In genomic region chr16:13909872-13910303, GRCh38 we compare ENCODE assay signal across 8 cellular contexts. TPM values are rescaled to one million over a fixed set of nuclear protein-coding genes. Genes with fewer than 3 reads are reported as not detected.
DNase-seq lines count a peak whose midpoint lies in the region; ATAC-seq, FAIRE-seq and TF ChIP-seq lines count a peak whose summit lies in the region.

No MANE protein-coding gene starts in this region.

- H4K20me1 ChIP-seq in GM23338 (replicated peaks; ENCODE audit: insufficient read depth) = no peaks in the 10 kb centered on the region

- H3K36me3 Mint-ChIP-seq in GM23338 (ENCODE audit: low read depth) = peaks cover 24% of the 10 kb centered on the region

- no peaks in the 10 kb centered on the region for H3K36me3 ChIP-seq in stomach
- H3K36me3 ChIP-seq in GM23338 (ENCODE audit: insufficient read depth) = no peaks in the 10 kb centered on the region; the same call in 1 of the 2 replicates

- DNase-seq in HCEC 1CT = peak; percentile 68
- DNase-seq in astrocyte of the spinal cord (ENCODE audit: low read depth, low spot score) = peak; percentile 77
- peak; percentile 60 for DNase-seq in hepatic stellate cell (ENCODE audit: low spot score)
- DNase-seq in stomach = peak; percentile 87
- no peak for DNase-seq in GM23338 (ENCODE audit: low spot score)
- DNase-seq in GM12891 (ENCODE audit: insufficient read length, low spot score) = no peak

- in situ Hi-C loops in astrocyte of the spinal cord (cut with HindIII; ENCODE audit: low sequenced_read_pairs) = no loop called here

- peaks cover 36% of the 10 kb centered on the region for H3K9me3 Mint-ChIP-seq in GM23338

- H3K79me2 ChIP-seq in GM23338 (replicated peaks; ENCODE audit: insufficient read depth) = no peaks in the 10 kb centered on the region

- no peak overlapping the region for H3K4me3 Mint-ChIP-seq in GM23338

- 0 out of 2 replicates have a peak, but pooled peaks cover 7% of the 10 kb centered on the region for H3K9me2 ChIP-seq in GM23338 (ENCODE audit: insufficient read depth)

- peaks cover 0 to 4% (median 0%) of the 10 kb centered on the region in 4 donors for H3K9me3 ChIP-seq in stomach

- H2AFZ ChIP-seq in GM23338 = no peak overlapping the region; the same call in 1 of the 2 replicates

- H3F3A ChIP-seq in GM23338 (replicated peaks; ENCODE audit: low read depth) = no peaks in the 10 kb centered on the region

- TF ChIP-seq CTCF in astrocyte of the spinal cord (IDR thresholded peaks at IDR 0.05; ENCODE audit: low read depth, low read length) (no peak), stomach (IDR thresholded peaks at IDR 0.05) (peak in 1 of 7 experiments; percentile 15), GM23338 (conservative IDR thresholded peaks at IDR 0.05; ENCODE audit: low read depth in 2 of 2) (no peak)

- H3K27ac Mint-ChIP-seq in GM23338 = no peak overlapping the region

- H3K4me2 ChIP-seq in GM23338 = no peak overlapping the region

- TF ChIP-seq EP300 in stomach (IDR thresholded peaks at IDR 0.05) = no peak

- WGBS in stomach, 5 donors = 6 to 21% (median 9%) methylated on average over 3 of the region's 3 CpGs

- H3K4me3 ChIP-seq in astrocyte of the spinal cord (ENCODE audit: low read depth, low read length) = no peak overlapping the region
- H3K4me3 ChIP-seq in stomach = no peak overlapping the region
- H3K4me3 ChIP-seq in GM23338 = no peak overlapping the region

- peaks cover 4 to 40% (median 22%) of the 10 kb centered on the region in 4 donors for H3K4me1 ChIP-seq in stomach
- no peaks in the 10 kb centered on the region for H3K4me1 ChIP-seq in GM23338 (ENCODE audit: insufficient read depth)

- H3K4me1 Mint-ChIP-seq in GM23338 = peaks cover 8% of the 10 kb centered on the region

- H3K27me3 ChIP-seq in stomach = peaks cover 0 to 10% (median 0%) of the 10 kb centered on the region in 3 donors
- H3K27me3 ChIP-seq in GM23338 (ENCODE audit: insufficient read depth) = no peaks in the 10 kb centered on the region

- H3K27me3 Mint-ChIP-seq in GM23338 (ENCODE audit: insufficient read depth, low read depth, poor library complexity) = peaks cover 3% of the 10 kb centered on the region

- ATAC-seq in HG03175 (IDR thresholded peaks at IDR 0.05; ENCODE audit: unreplicated experiment) (no peak), HG03097 (IDR thresholded peaks at IDR 0.05; ENCODE audit: low FRiP score, unreplicated experiment) (no peak), GM23338 (no peak)

- H3K27ac ChIP-seq in stomach (peak overlapping the region; percentile 73 to 88 (median 79)), GM23338 (ENCODE audit: low read depth) (no peak overlapping the region)

- FAIRE-seq in GM12891 (lab: Jason Lieb, UNC) = no peak

- TF ChIP-seq POLR2A in stomach (IDR thresholded peaks at IDR 0.05) (no peak), GM12891 (IDR thresholded peaks at IDR 0.05; ENCODE audit: low read depth, low read length) (no peak)

- intact Hi-C loops in stomach (cut with DNase I; ENCODE audit: low total_unique reads) = no loop called here

TF ChIP-seq in GM23338, 12 proteins besides CTCF, POLR2A, EP300 and RAD21 (continues in another document):
- TF ChIP-seq ZNF114 (CRISPR knock-in tag; IDR thresholded peaks at IDR 0.05) = no peak
- TF ChIP-seq JUNB (IDR thresholded peaks at IDR 0.05; ENCODE audit: unreplicated experiment) = no peak
- no peak for TF ChIP-seq STAT1 (IDR thresholded peaks at IDR 0.05; ENCODE audit: unreplicated experiment)
- TF ChIP-seq ZNF331 (CRISPR knock-in tag; IDR thresholded peaks at IDR 0.05; ENCODE audit: low read depth) = no peak
- TF ChIP-seq, protein P1, sequence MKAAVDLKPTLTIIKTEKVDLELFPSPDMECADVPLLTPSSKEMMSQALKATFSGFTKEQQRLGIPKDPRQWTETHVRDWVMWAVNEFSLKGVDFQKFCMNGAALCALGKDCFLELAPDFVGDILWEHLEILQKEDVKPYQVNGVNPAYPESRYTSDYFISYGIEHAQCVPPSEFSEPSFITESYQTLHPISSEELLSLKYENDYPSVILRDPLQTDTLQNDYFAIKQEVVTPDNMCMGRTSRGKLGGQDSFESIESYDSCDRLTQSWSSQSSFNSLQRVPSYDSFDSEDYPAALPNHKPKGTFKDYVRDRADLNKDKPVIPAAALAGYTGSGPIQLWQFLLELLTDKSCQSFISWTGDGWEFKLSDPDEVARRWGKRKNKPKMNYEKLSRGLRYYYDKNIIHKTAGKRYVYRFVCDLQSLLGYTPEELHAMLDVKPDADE (IDR thresholded peaks at IDR 0.05) = no peak

TF ChIP-seq in GM12891, 5 proteins besides CTCF, POLR2A, EP300 and RAD21:
- no peak for TF ChIP-seq POU2F2 (IDR thresholded peaks at IDR 0.05; ENCODE audit: low read depth, low read length)
- TF ChIP-seq PAX5 (IDR thresholded peaks at IDR 0.05; ENCODE audit: insufficient read depth, low read length, severe bottlenecking) = no peak
- TF ChIP-seq SPI1 (IDR thresholded peaks at IDR 0.05; ENCODE audit: low read depth, low read length) = no peak
- no peak for TF ChIP-seq POLR2AphosphoS5 (IDR thresholded peaks at IDR 0.05; ENCODE audit: low read depth, low read length)
- no peak for TF ChIP-seq TAF1 (IDR thresholded peaks at IDR 0.05; ENCODE audit: low read depth, low read length)

RNA-seq across cellular contexts. Expression of gene ERCC4, which starts 10.1 kb away (rescaled TPM):
- total RNA-seq in stomach = 10 to 100 TPM in 4 of 5 donors, 1 to 10 TPM in 1; 1.4 to 45.8 (median 23.2) TPM
- polyA plus RNA-seq in stomach (1 to 10 TPM; 1.2 to 1.8 (median 1.2) TPM), GM23338 (2016; fragmentation: Nextera tagmentation; extraction: Ambion mirVana) (21.6 and 24.0 TPM in 2 replicates)
- total RNA-seq in GM23338 (2014; rRNA removed; shearing (Covaris generic)) = 5.4 and 8.2 TPM in 2 replicates
- 2.5 TPM for polyA plus RNA-seq in GM12891 (2012; ENCODE audit: low read depth, missing spikeins)

Comparison
In these comparisons a context has a peak if more than half of its experiments do, and no peak if none do; other contexts are left out.
1. DNase-seq: peak in HCEC 1CT (single experiment), astrocyte of the spinal cord (single experiment), hepatic stellate cell (single experiment) and stomach (single experiment); none in GM23338 (single experiment) and GM12891 (single experiment).